9 cellular contexts compared by ENCODE assay signal in genomic region chr1:153520137-153520691, GRCh38. TPM values are rescaled to one million over a fixed set of nuclear protein-coding genes. Genes with fewer than 3 reads are reported as not detected.
"Had no signal": no experiment of that assay in that cellular context is flagged by ENCODE, and none has a peak within 500 bp of the region (broad histone marks: within the 10 kb centered on the region; RNA-seq: fewer than 3 reads in every experiment).

No MANE protein-coding gene starts in this region.

RNA-seq across cellular contexts. Expression of gene S100A5, which starts 20.5 kb away (rescaled TPM):
- total RNA-seq: fibroblast of lung, foreskin keratinocyte, pulmonary artery endothelial cell, thoracic aorta had no signal

RNA-seq across cellular contexts. Expression of gene S100A3, which starts 28.8 kb away (rescaled TPM):
- total RNA-seq: activated CD4-positive, alpha-beta memory T cell treated with anti-CD3 and anti-CD28 coated beads, Interleukin-2, amount 10 ng/mL, durations not matched to agents 7 days and 5 days; activated CD8-positive, alpha-beta memory T cell treated with anti-CD3 and anti-CD28 coated beads, Interleukin-2, amount 10 ng/mL, durations not matched to agents 7 days and 5 days; activated naive CD4-positive, alpha-beta T cell treated with anti-CD3 and anti-CD28 coated beads for 36 hours; naive thymus-derived CD8-positive, alpha-beta T cell; T-cell had no signal
- polyA plus RNA-seq: naive thymus-derived CD8-positive, alpha-beta T cell had no signal

RNA-seq across cellular contexts. Expression of gene S100A2, which starts 45.4 kb away (rescaled TPM):
- total RNA-seq: naive thymus-derived CD8-positive, alpha-beta T cell had no signal
- polyA plus RNA-seq: naive thymus-derived CD8-positive, alpha-beta T cell had no signal
